ENCODE assay signal across 1 cellular context in genomic region chr10:72278668-72279393, GRCh38.
A peak's percentile ranks its signal among the peaks of the same experiment; 100 is the strongest.
TF ChIP-seq lines count a peak whose summit lies in the region.

No MANE protein-coding gene starts in this region.

TF ChIP-seq in HepG2, 621 proteins besides CTCF, POLR2A, EP300 and RAD21:
- TF ChIP-seq YEATS2 (CRISPR knock-in tag; IDR thresholded peaks at IDR 0.05; ENCODE audit: borderline replicate concordance): 0 out of 2 replicates have a peak, but pooled peaks have one; percentile 1
- TF ChIP-seq NFIC (IDR thresholded peaks at IDR 0.05; ENCODE audit: low read length): 0 out of 2 replicates have a peak, but pooled peaks have one; percentile 23
- TF ChIP-seq SALL2 (CRISPR knock-in tag; IDR thresholded peaks at IDR 0.05): no peak
- peak; percentile 62; the same call in 1 of the 2 replicates for TF ChIP-seq ZNF629 (CRISPR knock-in tag; conservative IDR thresholded peaks at IDR 0.05)
- TF ChIP-seq GMEB2 (CRISPR knock-in tag; IDR thresholded peaks at IDR 0.05; ENCODE audit: low read depth): no peak
- TF ChIP-seq CHD4 (IDR thresholded peaks at IDR 0.05; ENCODE audit: borderline replicate concordance, low read length): peak; percentile 75; the same call in 1 of the 2 replicates
- no peak for TF ChIP-seq GLMP (CRISPR knock-in tag; IDR thresholded peaks at IDR 0.05; ENCODE audit: borderline replicate concordance)
